Comparison of ENCODE assay signal across 10 cellular contexts in the genomic region with DNA sequence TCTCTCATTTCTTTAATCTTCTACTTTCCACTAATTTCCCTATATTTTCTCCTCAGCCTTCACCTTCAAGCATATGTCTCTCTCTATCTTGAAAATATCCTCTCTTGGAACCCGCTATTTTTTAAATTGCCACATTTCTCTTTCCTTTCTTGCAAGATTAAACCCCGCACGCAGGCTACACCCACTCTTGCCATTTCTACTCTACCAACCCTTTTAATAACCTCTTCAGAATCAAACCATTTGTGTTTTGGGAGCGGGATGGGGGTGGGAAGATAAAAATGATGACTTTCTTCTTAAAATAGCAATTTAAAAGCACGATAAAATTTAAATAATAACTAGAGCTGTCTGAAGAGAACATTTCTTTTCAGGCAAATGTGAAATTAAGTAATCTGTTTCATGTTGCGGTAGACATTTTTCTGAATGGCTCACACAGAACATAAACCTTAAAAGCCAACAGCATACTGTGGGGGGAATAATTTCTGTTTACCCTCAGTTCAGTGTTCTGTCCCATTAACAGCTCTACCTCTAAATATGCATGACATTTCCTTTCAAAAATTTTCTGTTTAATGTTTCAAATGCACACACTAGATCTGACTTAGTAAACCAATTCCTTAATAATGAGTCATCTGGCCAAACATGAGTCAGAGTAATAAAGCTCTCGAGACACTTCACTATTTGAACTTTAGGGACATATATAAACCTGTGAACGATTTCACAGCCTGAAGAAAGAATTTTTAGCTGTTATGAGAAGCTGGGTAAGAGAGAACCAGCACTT. TPM values are rescaled to one million over a fixed set of nuclear protein-coding genes. Genes with fewer than 3 reads are reported as not detected.
DNase-seq lines count a peak whose midpoint lies in the region; ATAC-seq, FAIRE-seq and TF ChIP-seq lines count a peak whose summit lies in the region.
"Had no signal": no experiment of that assay in that cellular context is flagged by ENCODE, and none has a peak within 500 bp of the region (broad histone marks: within the 10 kb centered on the region; RNA-seq: fewer than 3 reads in every experiment).

No MANE protein-coding gene starts in this region.

- peak; percentile 48; the same call in 1 of the 2 replicates for TF ChIP-seq POLR2A in IMR-90 (IDR thresholded peaks at IDR 0.05; ENCODE audit: low read depth, low read length)

- peak overlapping the region; percentile 11; the same call in 1 of the 2 replicates for H3K23ac ChIP-seq in IMR-90 (ENCODE audit: low read depth, low read length)
- no peak overlapping the region for H3K23ac ChIP-seq in mesendoderm (ENCODE audit: low read length)

- H2AK9ac ChIP-seq in IMR-90 (replicated peaks; ENCODE audit: low read depth, low read length, poor library complexity), result no peak overlapping the region

- in situ Hi-C loops in IMR-90 (cut with MboI; ENCODE audit: low sequenced_read_pairs), result no loop called here
- in situ Hi-C loops in KBM-7 (cut with MboI; ENCODE audit: low pct_unique_long_range_greater_than_20kb, low sequenced_read_pairs), result no loop called here

- H3K36me3 Mint-ChIP-seq in Calu3 (ENCODE audit: insufficient read depth, unreplicated experiment) (peaks cover 19% of the 10 kb centered on the region), astrocyte (ENCODE audit: low read depth, unreplicated experiment) (peaks cover 12% of the 10 kb centered on the region)
- no peaks in the 10 kb centered on the region for H3K36me3 Mint-ChIP-seq in activated T-helper 2 cell treated with anti-CD3 and anti-CD28 coated beads, Interferon-gamma antibody, Interleukin-2, Interleukin-4, amounts not matched to agents 10 μg/mL and 5 μg/mL and 100 μg/mL, durations not matched to agents 14 hours and 24 hours and 36 hours (ENCODE audit: low read depth)

- H3K9me1 ChIP-seq in IMR-90 (ENCODE audit: insufficient read depth, low read length), result peaks cover 12% of the 10 kb centered on the region

- H3K27ac Mint-ChIP-seq in Calu3 (ENCODE audit: unreplicated experiment), result peak overlapping the region; percentile 96
- peak overlapping the region; percentile 97 for H3K27ac Mint-ChIP-seq in astrocyte (ENCODE audit: unreplicated experiment)
- H3K27ac Mint-ChIP-seq in activated T-helper 2 cell treated with anti-CD3 and anti-CD28 coated beads, Interferon-gamma antibody, Interleukin-2, Interleukin-4, amounts not matched to agents 10 μg/mL and 5 μg/mL and 100 μg/mL, durations not matched to agents 14 hours and 24 hours and 36 hours, result no peak overlapping the region

- dilution Hi-C loops in IMR-90 (cut with HindIII; ENCODE audit: low sequenced_read_pairs, unreplicated experiment), result no loop called here

- no TSS peak for BruUV-seq in Calu3 (replicated peaks; lab: Mats Ljungman, UMichigan)
- no TSS peak for BruUV-seq in IMR-90 (replicated peaks; lab: Mats Ljungman, UMichigan)

- peaks cover 75% of the 10 kb centered on the region for H3K4me1 Mint-ChIP-seq in Calu3 (ENCODE audit: low read depth, unreplicated experiment)
- peaks cover 47% of the 10 kb centered on the region for H3K4me1 Mint-ChIP-seq in astrocyte (ENCODE audit: low read depth, unreplicated experiment)
- H3K4me1 Mint-ChIP-seq in activated T-helper 2 cell treated with anti-CD3 and anti-CD28 coated beads, Interferon-gamma antibody, Interleukin-2, Interleukin-4, amounts not matched to agents 10 μg/mL and 5 μg/mL and 100 μg/mL, durations not matched to agents 14 hours and 24 hours and 36 hours (ENCODE audit: low read depth), result no peaks in the 10 kb centered on the region

- H3K9ac ChIP-seq in IMR-90 (ENCODE audit: low read depth, low read length), result peak overlapping the region; percentile 73
- H3K9ac ChIP-seq in astrocyte (ENCODE audit: low read length), result peak overlapping the region; percentile 66
- H3K9ac ChIP-seq in mesendoderm (ENCODE audit: low read length), result no peak overlapping the region

- H2BK20ac ChIP-seq in IMR-90 (ENCODE audit: low read depth, low read length), result peak overlapping the region; percentile 89

- no peak overlapping the region for H3K4me3 ChIP-seq in IMR-90 (ENCODE audit: insufficient read depth, low read depth, low read length)
- peak overlapping the region; percentile 11 for H3K4me3 ChIP-seq in astrocyte (ENCODE audit: insufficient read depth, low read depth, low read length)
- no peak overlapping the region for H3K4me3 ChIP-seq in mesendoderm (ENCODE audit: low read length)

- H3K18ac ChIP-seq in IMR-90 (ENCODE audit: low read depth, low read length), result peak overlapping the region; percentile 89
- no peak overlapping the region for H3K18ac ChIP-seq in mesendoderm (ENCODE audit: low read length)

- no peaks in the 10 kb centered on the region for H3K9me3 ChIP-seq in IMR-90 (ENCODE audit: control insufficient read depth, insufficient read depth, low read length)
- no peaks in the 10 kb centered on the region for H3K9me3 ChIP-seq in astrocyte (ENCODE audit: insufficient read depth, low read depth, low read length)

- peak overlapping the region; percentile 91 for H3K27ac ChIP-seq in IMR-90 (ENCODE audit: insufficient read depth, low read length)
- H3K27ac ChIP-seq in astrocyte (ENCODE audit: low read depth, low read length), result peak overlapping the region; percentile 89
- no peak overlapping the region for H3K27ac ChIP-seq in mesendoderm (ENCODE audit: low read depth, low read length)

- H3K79me1 ChIP-seq in IMR-90 (ENCODE audit: low read depth in 1 of 2, low read length in 2 of 2), result peaks cover 20 to 42% of the 10 kb centered on the region in 2 experiments
- H3K79me1 ChIP-seq in mesendoderm (ENCODE audit: low read length), result no peaks in the 10 kb centered on the region

- peak overlapping the region; percentile 90; the same call in 1 of the 2 replicates for H3K4ac ChIP-seq in IMR-90 (ENCODE audit: low read depth, low read length)
- no peak overlapping the region for H3K4ac ChIP-seq in mesendoderm (ENCODE audit: low read depth, low read length)

- H3K79me2 ChIP-seq in astrocyte (ENCODE audit: insufficient read depth, low read length) (peaks cover 90% of the 10 kb centered on the region), mesendoderm (ENCODE audit: control insufficient read depth, insufficient read depth, low read length) (no peaks in the 10 kb centered on the region)

- H3K4me3 Mint-ChIP-seq in Calu3 (ENCODE audit: low read depth, unreplicated experiment) (peak overlapping the region; percentile 57), astrocyte (ENCODE audit: unreplicated experiment) (peak overlapping the region; percentile 67)
- no peak overlapping the region for H3K4me3 Mint-ChIP-seq in activated T-helper 2 cell treated with anti-CD3 and anti-CD28 coated beads, Interferon-gamma antibody, Interleukin-2, Interleukin-4, amounts not matched to agents 10 μg/mL and 5 μg/mL and 100 μg/mL, durations not matched to agents 14 hours and 24 hours and 36 hours (ENCODE audit: low read depth)

- H4K91ac ChIP-seq in IMR-90 (ENCODE audit: insufficient read depth, low read depth, low read length), result peak overlapping the region; percentile 91

- H2AK5ac ChIP-seq in IMR-90 (ENCODE audit: low read depth, low read length), result peak overlapping the region; percentile 49
- H2AK5ac ChIP-seq in mesendoderm (ENCODE audit: low read length), result no peak overlapping the region

- peak overlapping the region; percentile 94 for H3K56ac ChIP-seq in IMR-90 (ENCODE audit: extremely low read depth, insufficient read depth, low read length)
- no peak overlapping the region for H3K56ac ChIP-seq in mesendoderm (ENCODE audit: low read length)

- H3K36me3 ChIP-seq in IMR-90 (ENCODE audit: control insufficient read depth, insufficient read depth, low read length), result peaks cover 8% of the 10 kb centered on the region
- H3K36me3 ChIP-seq in astrocyte (ENCODE audit: insufficient read depth, low read length), result peaks cover 21% of the 10 kb centered on the region
- H3K36me3 ChIP-seq in mesendoderm (ENCODE audit: control insufficient read depth, insufficient read depth, low read length), result no peaks in the 10 kb centered on the region

- H2BK15ac ChIP-seq in IMR-90 (ENCODE audit: low read depth, low read length) (peak overlapping the region; percentile 61; the same call in 2 of the 3 replicates), mesendoderm (replicated peaks; ENCODE audit: low read depth) (no peak overlapping the region)

- H3K9me3 Mint-ChIP-seq in Calu3 (ENCODE audit: low read depth, unreplicated experiment) (peaks cover 6% of the 10 kb centered on the region), astrocyte (ENCODE audit: unreplicated experiment) (no peaks in the 10 kb centered on the region)
- peaks cover 9% of the 10 kb centered on the region for H3K9me3 Mint-ChIP-seq in activated T-helper 2 cell treated with anti-CD3 and anti-CD28 coated beads, Interferon-gamma antibody, Interleukin-2, Interleukin-4, amounts not matched to agents 10 μg/mL and 5 μg/mL and 100 μg/mL, durations not matched to agents 14 hours and 24 hours and 36 hours

- peak overlapping the region; percentile 70; the same call in 1 of the 2 replicates for H3K14ac ChIP-seq in IMR-90 (replicated peaks; ENCODE audit: low read depth, low read length)

- H4K20me1 ChIP-seq in IMR-90 (ENCODE audit: insufficient read depth, low read length) (no peaks in the 10 kb centered on the region), astrocyte (ENCODE audit: insufficient read depth, low read length) (peaks cover 12% of the 10 kb centered on the region)

- H4K8ac ChIP-seq in IMR-90 (ENCODE audit: low read depth in 2 of 2, low read length in 2 of 2), result peak overlapping the region in 1 of 2 experiments; percentile 89; a peak in 3 of 4 replicates
- H4K8ac ChIP-seq in mesendoderm (ENCODE audit: low read depth, low read length), result no peak overlapping the region

- H2BK120ac ChIP-seq in IMR-90 (ENCODE audit: low read depth, low read length), result peak overlapping the region; percentile 75
- no peak overlapping the region for H2BK120ac ChIP-seq in mesendoderm (ENCODE audit: low read depth, low read length)

- TF ChIP-seq RAD21 in IMR-90 (IDR thresholded peaks at IDR 0.05; ENCODE audit: low read length), result no peak

- H3K27me3 Mint-ChIP-seq in Calu3 (ENCODE audit: unreplicated experiment), result no peaks in the 10 kb centered on the region
- H3K27me3 Mint-ChIP-seq in astrocyte (ENCODE audit: low read depth, unreplicated experiment), result no peaks in the 10 kb centered on the region
- H3K27me3 Mint-ChIP-seq in activated T-helper 2 cell treated with anti-CD3 and anti-CD28 coated beads, Interferon-gamma antibody, Interleukin-2, Interleukin-4, amounts not matched to agents 10 μg/mL and 5 μg/mL and 100 μg/mL, durations not matched to agents 14 hours and 24 hours and 36 hours (ENCODE audit: low read depth), result peaks cover 23% of the 10 kb centered on the region

- H4K5ac ChIP-seq in IMR-90 (ENCODE audit: low read depth, low read length) (peak overlapping the region; percentile 83), mesendoderm (ENCODE audit: low read length) (no peak overlapping the region)

- peak; percentile 99 for FAIRE-seq in astrocyte (lab: Jason Lieb, UNC)

- intact Hi-C loops in Calu3 (cut with micrococcal nuclease; ENCODE audit: unreplicated experiment), result loop anchor here (2.0 to 5.0 kb wide), 3 partner anchors 18 to 223 kb away; no protein-coding TSS in a partner anchor
- intact Hi-C loops in IMR-90 (cut with micrococcal nuclease), result loop anchor here (2.0 to 5.0 kb wide), 2 partner anchors 18 to 197 kb away; a partner anchor contains a TSS
- intact Hi-C loops in activated T-helper 2 cell treated with anti-CD3 and anti-CD28 coated beads, Interferon-gamma antibody, Interleukin-2, Interleukin-4, amounts not matched to agents 10 μg/mL and 5 μg/mL and 100 μg/mL, durations not matched to agents 14 hours and 24 hours and 36 hours (cut with micrococcal nuclease), result no loop called here

- H3K4me1 ChIP-seq in IMR-90 (ENCODE audit: control insufficient read depth, insufficient read depth, low read length) (peaks cover 13% of the 10 kb centered on the region), astrocyte (ENCODE audit: insufficient read depth, low read length) (peaks cover 49% of the 10 kb centered on the region), mesendoderm (ENCODE audit: control insufficient read depth, low read depth, low read length) (no peaks in the 10 kb centered on the region)

- H2AFZ ChIP-seq in IMR-90 (replicated peaks; ENCODE audit: low read length, poor library complexity), result no peak overlapping the region
- no peak overlapping the region for H2AFZ ChIP-seq in astrocyte (ENCODE audit: low read depth, low read length)

- TF ChIP-seq CTCF in Calu3 (IDR thresholded peaks at IDR 0.05; ENCODE audit: unreplicated experiment) (no peak), IMR-90 (conservative IDR thresholded peaks at IDR 0.05; ENCODE audit: low read depth, low read length) (no peak), astrocyte (IDR thresholded peaks at IDR 0.05; ENCODE audit: insufficient read depth, low read depth, low read length) (no peak)

- no CpG with 5 or more reads among the region's 8 CpGs for WGBS in IMR-90 (ENCODE audit: extremely low coverage in 2 of 2, insufficient read length in 1 of 2), 2 experiments
- no CpG with 5 or more reads among the region's 8 CpGs for WGBS in mesendoderm (ENCODE audit: extremely low coverage, insufficient coverage, low lambda C conversion rate)

- no peaks in the 10 kb centered on the region for H3K27me3 ChIP-seq in IMR-90 (ENCODE audit: control insufficient read depth, insufficient read depth, low read length)
- H3K27me3 ChIP-seq in astrocyte (ENCODE audit: insufficient read depth, low read length), result no peaks in the 10 kb centered on the region
- H3K27me3 ChIP-seq in mesendoderm (ENCODE audit: insufficient read depth, low read length, poor library complexity), result no peaks in the 10 kb centered on the region

- POLR2A ChIA-PET in IMR-90 (lab: Charles Lee; ENCODE audit: unreplicated experiment), result no interaction called here

- CTCF ChIA-PET in Calu3 (lab: Charles Lee), result interaction anchor here (0.7 to 1.7 kb wide), 2 partner anchors 13 to 419 kb away, joined by 3 to 7 read pairs; no protein-coding TSS in a partner anchor
- CTCF ChIA-PET in IMR-90 (lab: Yijun Ruan, JAX), result interaction anchor here (0.8 to 1.6 kb wide), 3 partner anchors 9 to 198 kb away, joined by 3 to 4 read pairs (median 3); no protein-coding TSS in a partner anchor

- H2BK5ac ChIP-seq in IMR-90 (ENCODE audit: low read depth, low read length, poor library complexity, severe bottlenecking) (peak overlapping the region; percentile 99), mesendoderm (ENCODE audit: low read length) (no peak overlapping the region)

- H3K4me2 ChIP-seq in IMR-90 (ENCODE audit: low read depth, low read length) (peak overlapping the region; percentile 83), astrocyte (ENCODE audit: low read length) (peak overlapping the region; percentile 63), mesendoderm (ENCODE audit: low read length) (no peak overlapping the region)

- DNase-seq in Calu3 (no peak), IMR-90 (peak; percentile 97), astrocyte (ENCODE audit: low read depth) (peak; percentile 95), mesendoderm (peak; percentile 45), middle frontal gyrus (ENCODE audit: extremely low spot score, low spot score) (no peak), KBM-7 (no peak)
- no peak for DNase-seq in activated T-helper 2 cell treated with anti-CD3 and anti-CD28 coated beads, Interferon-gamma antibody, Interleukin-2, Interleukin-4, amounts not matched to agents 10 μg/mL and 5 μg/mL and 100 μg/mL, durations not matched to agents 14 hours and 24 hours and 36 hours (ENCODE audit: low spot score)
- no peak for DNase-seq in stimulated activated CD4-positive, alpha-beta T cell treated with anti-CD3 and anti-CD28 coated beads, Interleukin-4, amount 100 ng/mL, for 4 hours
- DNase-seq: activated T-cell treated with anti-CD3 and anti-CD28 coated beads, Interleukin-2, amount 50 U/mL, for 48 hours; stimulated activated CD4-positive, alpha-beta T cell treated with anti-CD3 and anti-CD28 coated beads, Interleukin-15, amount 100 ng/mL, for 24 hours had no signal

- peak; percentile 82 for ATAC-seq in IMR-90 (ENCODE audit: low read depth)

RNA-seq across cellular contexts. Expression of a gene that starts 20.5 kb away (rescaled TPM):
- total RNA-seq in Calu3 (2022) (12.5 and 13.3 TPM in 2 replicates), IMR-90 (2012; rRNA removed) (126 and 143 TPM in 2 replicates), astrocyte (60.1 and 66.5 TPM in 2 replicates)
- 47.7 and 49.0 TPM in 2 replicates for polyA plus RNA-seq in IMR-90 (2012; rRNA removed)
- 24.2 and 47.1 TPM in 2 replicates for polyA plus RNA-seq in IMR-90 (2012; cell fraction: cytosol; rRNA removed)
- 18.5 and 55.6 TPM in 2 replicates for polyA plus RNA-seq in IMR-90 (2012; cell fraction: nucleus; rRNA removed; ENCODE audit: low replicate concordance)
- 2.2 TPM for polyA plus RNA-seq in mesendoderm (2013, experiment 1 of 2)
- polyA plus RNA-seq in mesendoderm (2013, experiment 2 of 2), result 2.5 TPM
- total RNA-seq in activated T-helper 2 cell treated with anti-CD3 and anti-CD28 coated beads, Interferon-gamma antibody, Interleukin-2, Interleukin-4, amounts not matched to agents 10 μg/mL and 5 μg/mL and 100 μg/mL, durations not matched to agents 14 hours and 24 hours and 36 hours, result not detected in 2 replicates

Comparison
In these comparisons a context has a peak if more than half of its experiments do, and no peak if none do; other contexts are left out.
1. DNase-seq: peak in IMR-90 (single experiment), astrocyte (single experiment) and mesendoderm (single experiment); none in Calu3 (single experiment), middle frontal gyrus (single experiment), activated T-helper 2 cell treated with anti-CD3 and anti-CD28 coated beads, Interferon-gamma antibody, Interleukin-2, Interleukin-4, amounts not matched to agents 10 μg/mL and 5 μg/mL and 100 μg/mL, durations not matched to agents 14 hours and 24 hours and 36 hours (single experiment), KBM-7 (single experiment) and stimulated activated CD4-positive, alpha-beta T cell treated with anti-CD3 and anti-CD28 coated beads, Interleukin-4, amount 100 ng/mL, for 4 hours (0 of 2).
2. RNA of a gene that starts 20.5 kb away (total RNA-seq): 126 to 143 TPM in IMR-90, 60.1 to 66.5 TPM in astrocyte and 12.5 to 13.3 TPM in Calu3; not detected in activated T-helper 2 cell treated with anti-CD3 and anti-CD28 coated beads, Interferon-gamma antibody, Interleukin-2, Interleukin-4, amounts not matched to agents 10 μg/mL and 5 μg/mL and 100 μg/mL, durations not matched to agents 14 hours and 24 hours and 36 hours; every median in the first group is over 10 times any median in the second.